8 cellular contexts compared by ENCODE assay signal in genomic region chr1:171984850-171985485, GRCh38.
DNase-seq lines count a peak whose midpoint lies in the region; ATAC-seq and TF ChIP-seq lines count a peak whose summit lies in the region.

No MANE protein-coding gene starts in this region.

- no peak overlapping the region for H3K4me3 ChIP-seq in BE2C (ENCODE audit: low read depth, low read length)
- no peak overlapping the region for H3K4me3 ChIP-seq in adrenal gland
- H3K4me3 ChIP-seq in hepatocyte: no peak overlapping the region

- no peaks in the 10 kb centered on the region for H3K79me2 ChIP-seq in hepatocyte

- H3K9me2 ChIP-seq in hepatocyte (replicated peaks; ENCODE audit: insufficient read depth): no peaks in the 10 kb centered on the region

- H3K9me3 ChIP-seq in BE2C: no peaks in the 10 kb centered on the region
- H3K9me3 ChIP-seq in adrenal gland (replicated peaks in 1 of 3): no peaks in the 10 kb centered on the region
- no peaks in the 10 kb centered on the region for H3K9me3 ChIP-seq in hepatocyte (ENCODE audit: low read depth)

- no peak for ATAC-seq in HG03442 (IDR thresholded peaks at IDR 0.05; ENCODE audit: unreplicated experiment)

- H3K4me2 ChIP-seq in hepatocyte: no peak overlapping the region

- intact Hi-C loops in adrenal gland (cut with DNase I): loop anchor here in 1 of 2 donors (2.0 to 10.0 kb wide), 2 partner anchors 180 to 340 kb away; no protein-coding TSS in a partner anchor

- H3K27me3 ChIP-seq in BE2C (no peaks in the 10 kb centered on the region), adrenal gland (no peaks in the 10 kb centered on the region), hepatocyte (no peaks in the 10 kb centered on the region)

- no peaks in the 10 kb centered on the region for H3K36me3 ChIP-seq in BE2C
- H3K36me3 ChIP-seq in adrenal gland (replicated peaks in 1 of 2): no peaks in the 10 kb centered on the region
- no peaks in the 10 kb centered on the region for H3K36me3 ChIP-seq in hepatocyte (replicated peaks; ENCODE audit: insufficient read depth, low read depth)

- TF ChIP-seq CTCF in BE2C (IDR thresholded peaks at IDR 0.05; ENCODE audit: low read depth, low read length) (peak; percentile 90), GM13977 (IDR thresholded peaks at IDR 0.05; ENCODE audit: extremely low read depth, insufficient read depth, missing control alignments) (peak; percentile 72), adrenal gland (IDR thresholded peaks at IDR 0.05) (peak; percentile 64 to 87 (median 79)), hepatocyte (IDR thresholded peaks at IDR 0.05; ENCODE audit: poor library complexity) (peak; percentile 88)

- H3K4me1 ChIP-seq in BE2C (no peaks in the 10 kb centered on the region), adrenal gland (replicated peaks in 1 of 2) (peaks cover 8 to 15% of the 10 kb centered on the region in 2 donors), hepatocyte (ENCODE audit: insufficient read depth) (no peaks in the 10 kb centered on the region)

- no peak for TF ChIP-seq POLR2A in adrenal gland (IDR thresholded peaks at IDR 0.05)

- no peak overlapping the region for H2AFZ ChIP-seq in hepatocyte

- DNase-seq in BE2C (no peak), GM13977 (ENCODE audit: low spot score) (peak; percentile 26), NCI-H1694 treated with DMSO at 0.1 percent for 48 hours (lab: John Stamatoyannopoulos, UW) (peak; percentile 42), adrenal gland (no peak), hepatocyte (ENCODE audit: low spot score) (peak; percentile 44), NCI-H524 treated with DMSO at 0.1 percent for 48 hours (lab: John Stamatoyannopoulos, UW) (no peak)

- in situ Hi-C loops in GM13977 (cut with MboI; ENCODE audit: low pct_unique_long_range_greater_than_20kb, low sequenced_read_pairs, unreplicated experiment): loop anchor here (10.0 to 25.0 kb wide), 2 partner anchors 190 to 348 kb away; no protein-coding TSS in a partner anchor

- WGBS in adrenal gland, 4 donors: 19 to 26% (median 23%) methylated on average over 3 of the region's 3 CpGs
- WGBS in hepatocyte (ENCODE audit: low lambda C conversion rate, missing lambda C conversion rate): 44% methylated on average over 3 of the region's 3 CpGs

- no peak overlapping the region for H3K27ac ChIP-seq in adrenal gland
- H3K27ac ChIP-seq in hepatocyte: no peak overlapping the region
- peak overlapping the region; percentile 17 for H3K27ac ChIP-seq in temporal lobe (ENCODE audit: low read depth, low read length)

- no peaks in the 10 kb centered on the region for H4K20me1 ChIP-seq in hepatocyte (ENCODE audit: insufficient read depth, poor library complexity, severe bottlenecking)

Comparison
In these comparisons a context has a peak if more than half of its experiments do, and no peak if none do; other contexts are left out.
1. DNase-seq: peak in GM13977 (single experiment), NCI-H1694 treated with DMSO at 0.1 percent for 48 hours (single experiment) and hepatocyte (single experiment); none in BE2C (single experiment), adrenal gland (0 of 7) and NCI-H524 treated with DMSO at 0.1 percent for 48 hours (single experiment).
2. Peak in every context shown above with its lines, with median percentiles within 50 percentile points of each other: CTCF ChIP-seq.